In the genomic region with DNA sequence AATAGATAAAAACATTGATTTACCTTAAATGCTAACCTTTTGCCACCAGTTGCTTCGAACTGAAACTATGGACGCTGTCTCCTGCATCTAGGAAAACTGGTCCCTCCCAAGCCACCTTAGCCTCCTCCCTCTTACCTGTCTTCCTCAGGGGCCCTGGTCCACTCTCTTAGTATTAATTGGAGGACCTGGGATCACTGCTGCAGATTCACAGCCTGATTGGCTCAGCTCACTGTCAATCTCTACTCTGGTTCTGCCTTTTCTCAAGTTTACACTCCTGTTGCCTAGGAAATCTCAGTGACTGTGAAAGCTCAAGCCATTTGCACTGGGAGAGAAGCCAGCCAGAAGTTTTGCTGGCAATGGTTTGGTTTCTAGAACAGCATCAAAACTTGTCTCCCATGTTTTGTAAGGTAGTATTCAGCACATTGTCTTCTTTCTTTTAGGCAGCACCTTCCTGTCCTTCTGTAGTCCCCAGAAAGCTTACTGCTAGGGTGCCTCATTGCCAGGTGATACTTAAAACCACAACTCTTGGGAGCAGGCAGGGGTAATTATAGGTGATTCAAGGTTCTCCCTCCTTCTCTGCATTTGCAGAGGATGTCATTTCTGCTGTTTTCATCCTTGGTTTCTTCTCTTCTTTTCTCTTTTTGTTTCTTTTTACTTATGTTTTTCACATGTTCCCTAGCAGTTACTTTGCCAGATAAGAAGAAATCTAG, we compare ENCODE assay signal across 9 cellular contexts. TPM values are rescaled to one million over a fixed set of nuclear protein-coding genes. Genes with fewer than 3 reads are reported as not detected.
A peak's percentile ranks its signal among the peaks of the same experiment; 100 is the strongest.
DNase-seq lines count a peak whose midpoint lies in the region; ATAC-seq, FAIRE-seq and TF ChIP-seq lines count a peak whose summit lies in the region.
"Had no signal": no experiment of that assay in that cellular context is flagged by ENCODE, and none has a peak within 500 bp of the region (broad histone marks: within the 10 kb centered on the region; RNA-seq: fewer than 3 reads in every experiment).

A gene (minus strand): TSS at position 105 of the 710 bp plus-strand sequence. CDS start 17,502 bp downstream, outside the sequence.

- FAIRE-seq in HepG2 (lab: Jason Lieb, UNC): no peak

- BruUV-seq in HepG2 (replicated peaks; lab: Mats Ljungman, UMichigan): no TSS peak

- peaks cover 26% of the 10 kb centered on the region for H3K27me3 Mint-ChIP-seq in activated CD4-positive, alpha-beta memory T cell treated with anti-CD3 and anti-CD28 coated beads, Interleukin-2, amount 10 ng/mL, durations not matched to agents 7 days and 5 days

- CTCF ChIA-PET in HepG2 (lab: Yijun Ruan, JAX; ENCODE audit: low intra/inter-chr PET ratio, low total read pairs): no interaction called here
- CTCF ChIA-PET in activated CD4-positive, alpha-beta memory T cell treated with anti-CD3 and anti-CD28 coated beads, Interleukin-2, amount 10 ng/mL, durations not matched to agents 7 days and 5 days (lab: Charles Lee): interaction anchor here (0.9 to 1.4 kb wide), 2 partner anchors 14 to 161 kb away, joined by 3 to 7 read pairs; no protein-coding TSS in a partner anchor

- TF ChIP-seq POLR2A in body of pancreas (IDR thresholded peaks at IDR 0.05): no peak
- no peak for TF ChIP-seq POLR2A in HepG2 (IDR thresholded peaks at IDR 0.05; ENCODE audit: insufficient read depth in 1 of 2, low read depth in 2 of 2, low read length in 2 of 2)

- in situ Hi-C loops in HepG2 (cut with HindIII; ENCODE audit: extremely low pct_ligation_motif_present, low pct_unique_long_range_greater_than_20kb): no loop called here

- POLR2A ChIA-PET in HepG2 (lab: Yijun Ruan, JAX): no interaction called here
- POLR2A ChIA-PET in activated CD4-positive, alpha-beta memory T cell treated with anti-CD3 and anti-CD28 coated beads, Interleukin-2, amount 10 ng/mL, durations not matched to agents 7 days and 5 days (lab: Charles Lee): no interaction called here

- no peak within 1 kb of the TSS for H3K27ac Mint-ChIP-seq in activated CD4-positive, alpha-beta memory T cell treated with anti-CD3 and anti-CD28 coated beads, Interleukin-2, amount 10 ng/mL, durations not matched to agents 7 days and 5 days

- ATAC-seq in body of pancreas: peak; percentile 100
- no peak for ATAC-seq in HepG2

- no peak for TF ChIP-seq RAD21 in HepG2 (CRISPR knock-in tag; IDR thresholded peaks at IDR 0.05)

- H3K4me3 Mint-ChIP-seq in activated CD4-positive, alpha-beta memory T cell treated with anti-CD3 and anti-CD28 coated beads, Interleukin-2, amount 10 ng/mL, durations not matched to agents 7 days and 5 days: no peak within 1 kb of the TSS

- 8 to 9% methylated on average over 2 of the region's 2 CpGs for WGBS in body of pancreas, 2 donors
- WGBS in HepG2 (ENCODE audit: low lambda C conversion rate): 2% methylated on average over 2 of the region's 2 CpGs

- H3K79me2 ChIP-seq in HepG2 (ENCODE audit: insufficient read depth, low read length): no peaks in the 10 kb centered on the region

- peak; percentile 61 for DNase-seq in AG10803 (ENCODE audit: low read depth)
- DNase-seq in Jurkat, Clone E6-1 (ENCODE audit: low read depth, low spot score): peak; percentile 59
- peak; percentile 88 to 95 (median 88) for DNase-seq in body of pancreas
- DNase-seq in HepG2 (ENCODE audit: low spot score): no peak
- DNase-seq in activated gamma-delta T cell (lab: John Stamatoyannopoulos, UW): no peak
- DNase-seq in NCI-H1092 (lab: John Stamatoyannopoulos, UW): no peak
- no peak for DNase-seq in right atrium auricular region (ENCODE audit: low spot score)
- DNase-seq in activated CD4-positive, alpha-beta memory T cell treated with anti-CD3 and anti-CD28 coated beads, Interleukin-2, amount 10 ng/mL, durations not matched to agents 7 days and 5 days: no peak

- H3K4me3 ChIP-seq in AG10803 (ENCODE audit: low read length): no peak within 1 kb of the TSS
- H3K4me3 ChIP-seq in Jurkat, Clone E6-1 (ENCODE audit: low read length): no peak within 1 kb of the TSS
- H3K4me3 ChIP-seq in body of pancreas: no peak within 1 kb of the TSS
- H3K4me3 ChIP-seq in HepG2 (replicated peaks in 1 of 3; ENCODE audit: insufficient read depth in 1 of 3, low read depth in 2 of 3, low read length in 3 of 3): no peak within 1 kb of the TSS
- H3K4me3 ChIP-seq in right atrium auricular region: no peak within 1 kb of the TSS

- TF ChIP-seq EP300 in HepG2 (IDR thresholded peaks at IDR 0.05; ENCODE audit: low read depth in 2 of 2, low read length in 2 of 2) (no peak), HepG2 (CRISPR knock-in tag; IDR thresholded peaks at IDR 0.05; ENCODE audit: borderline replicate concordance) (no peak)

- no peaks in the 10 kb centered on the region for H3K4me1 ChIP-seq in body of pancreas
- H3K4me1 ChIP-seq in HepG2 (ENCODE audit: insufficient read depth, low read length): no peaks in the 10 kb centered on the region
- no peaks in the 10 kb centered on the region for H3K4me1 ChIP-seq in right atrium auricular region

- no peak within 1 kb of the TSS for H2AFZ ChIP-seq in HepG2 (ENCODE audit: low read length)

- H3K9me3 Mint-ChIP-seq in activated CD4-positive, alpha-beta memory T cell treated with anti-CD3 and anti-CD28 coated beads, Interleukin-2, amount 10 ng/mL, durations not matched to agents 7 days and 5 days: no peaks in the 10 kb centered on the region

- H3K9me3 ChIP-seq in body of pancreas: no peaks in the 10 kb centered on the region
- H3K9me3 ChIP-seq in HepG2 (ENCODE audit: low read length): no peaks in the 10 kb centered on the region
- H3K9me3 ChIP-seq in right atrium auricular region: no peaks in the 10 kb centered on the region

- no peaks in the 10 kb centered on the region for H3K36me3 Mint-ChIP-seq in activated CD4-positive, alpha-beta memory T cell treated with anti-CD3 and anti-CD28 coated beads, Interleukin-2, amount 10 ng/mL, durations not matched to agents 7 days and 5 days (ENCODE audit: low read depth)

- H3K4me1 Mint-ChIP-seq in activated CD4-positive, alpha-beta memory T cell treated with anti-CD3 and anti-CD28 coated beads, Interleukin-2, amount 10 ng/mL, durations not matched to agents 7 days and 5 days: no peaks in the 10 kb centered on the region

- TF ChIP-seq CTCF in AG10803 (conservative IDR thresholded peaks at IDR 0.05; ENCODE audit: low read length) (no peak), body of pancreas (IDR thresholded peaks at IDR 0.05) (no peak), HepG2 (CRISPR knock-in tag; IDR thresholded peaks at IDR 0.05) (no peak), right atrium auricular region (IDR thresholded peaks at IDR 0.05) (no peak)

- H3K36me3 ChIP-seq in body of pancreas (replicated peaks in 1 of 2; ENCODE audit: insufficient read depth in 1 of 2, low read depth in 2 of 2): no peaks in the 10 kb centered on the region
- H3K36me3 ChIP-seq in HepG2 (replicated peaks in 1 of 2; ENCODE audit: control insufficient read depth in 1 of 2, insufficient read depth in 2 of 2, low read length in 2 of 2): no peaks in the 10 kb centered on the region
- H3K36me3 ChIP-seq in right atrium auricular region: no peaks in the 10 kb centered on the region

- H3K27me3 ChIP-seq in body of pancreas (no peaks in the 10 kb centered on the region), HepG2 (ENCODE audit: control insufficient read depth in 1 of 2, insufficient read depth in 2 of 2, low read length in 2 of 2) (no peaks in the 10 kb centered on the region), right atrium auricular region (no peaks in the 10 kb centered on the region)

- no peaks in the 10 kb centered on the region for H4K20me1 ChIP-seq in HepG2 (ENCODE audit: insufficient read depth, low read length)

- intact Hi-C loops in body of pancreas (cut with DNase I): no loop called here
- intact Hi-C loops in HepG2 (cut with micrococcal nuclease; ENCODE audit: unreplicated experiment): no loop called here

- H3K9ac ChIP-seq in HepG2 (ENCODE audit: insufficient read depth, low read depth, low read length): no peak within 1 kb of the TSS

- H3K27ac ChIP-seq in body of pancreas (no peak within 1 kb of the TSS), HepG2 (ENCODE audit: extremely low read length, insufficient read depth, low read length) (no peak within 1 kb of the TSS), right atrium auricular region (no peak within 1 kb of the TSS)

- H3K4me2 ChIP-seq in HepG2 (ENCODE audit: low read depth, low read length): no peak within 1 kb of the TSS

TF ChIP-seq in HepG2, 621 proteins besides CTCF, POLR2A, EP300 and RAD21 (continues in another document):
- TF ChIP-seq NFYB (CRISPR knock-in tag; IDR thresholded peaks at IDR 0.05) (peak; percentile 30; the same call in 1 of the 2 replicates), ARNT (IDR thresholded peaks at IDR 0.05) (no peak)

RNA-seq across cellular contexts. Expression of the gene that starts here (rescaled TPM):
- polyA plus RNA-seq in Jurkat, Clone E6-1 (2012; ENCODE audit: insufficient read depth, insufficient read length): not detected
- total RNA-seq in body of pancreas (not detected), HepG2 (2016; rRNA removed; fragmentation: Illumina TruSeq; extraction: Trizol) (not detected in 2 replicates), right atrium auricular region (not detected)
- total RNA-seq in HepG2 (2016; cell fraction: cytosol; rRNA removed; fragmentation: Illumina TruSeq; extraction: Trizol; ENCODE audit: low read depth): not detected in 2 replicates
- not detected in 2 replicates for total RNA-seq in HepG2 (2016; cell fraction: insoluble cytoplasmic fraction; rRNA removed; fragmentation: Illumina TruSeq; extraction: Trizol)
- total RNA-seq in HepG2 (2016; cell fraction: membrane; rRNA removed; fragmentation: Illumina TruSeq; extraction: Trizol): not detected in 2 replicates
- total RNA-seq in HepG2 (2016; cell fraction: nucleus; rRNA removed; fragmentation: Illumina TruSeq; extraction: Trizol): not detected in 2 replicates
- polyA plus RNA-seq in HepG2 (2011; rRNA removed): not detected in 2 replicates
- not detected in 2 replicates for polyA plus RNA-seq in HepG2 (2011; cell fraction: cytosol; rRNA removed)
- not detected in 2 replicates for polyA plus RNA-seq in HepG2 (2011; cell fraction: nucleus; rRNA removed)
- polyA plus RNA-seq in HepG2 (2012): not detected in 2 replicates
- not detected in 2 replicates for polyA plus RNA-seq in HepG2 (2016; cell fraction: cytosol; fragmentation: Illumina TruSeq; extraction: Trizol; ENCODE audit: low read depth)
- polyA plus RNA-seq in HepG2 (2016; cell fraction: insoluble cytoplasmic fraction; fragmentation: Illumina TruSeq; extraction: Trizol; ENCODE audit: low read depth): not detected in 2 replicates
- polyA plus RNA-seq in HepG2 (2016; cell fraction: membrane; fragmentation: Illumina TruSeq; extraction: Trizol; ENCODE audit: low read depth): not detected in 2 replicates
- not detected in 2 replicates for polyA plus RNA-seq in HepG2 (2016; cell fraction: nucleus; fragmentation: Illumina TruSeq; extraction: Trizol; ENCODE audit: insufficient read depth, low read depth)
- not detected in 2 replicates for polyA minus RNA-seq in HepG2 (2011; rRNA and poly(A)+ RNA removed; ENCODE audit: low replicate concordance)
- polyA minus RNA-seq in HepG2 (2011; cell fraction: cytosol; rRNA and poly(A)+ RNA removed): not detected in 2 replicates
- not detected in 2 replicates for polyA minus RNA-seq in HepG2 (2011; cell fraction: nucleus; rRNA and poly(A)+ RNA removed)
- total RNA-seq in activated CD4-positive, alpha-beta memory T cell treated with anti-CD3 and anti-CD28 coated beads, Interleukin-2, amount 10 ng/mL, durations not matched to agents 7 days and 5 days: not detected
- polyA plus RNA-seq: esophagus had no signal

Comparison
In these comparisons a context has a peak if more than half of its experiments do, and no peak if none do; other contexts are left out.
1. Peak in DNase-seq and ATAC-seq in body of pancreas; RNA of the gene not detected or under 1 TPM.
2. DNase-seq: peak in AG10803 (single experiment) and Jurkat, Clone E6-1 (single experiment); none in HepG2 (single experiment), activated gamma-delta T cell (single experiment), NCI-H1092 (single experiment), right atrium auricular region (single experiment) and activated CD4-positive, alpha-beta memory T cell treated with anti-CD3 and anti-CD28 coated beads, Interleukin-2, amount 10 ng/mL, durations not matched to agents 7 days and 5 days (single experiment).